ENCODE assay signal across 17 cellular contexts in the genomic region with DNA sequence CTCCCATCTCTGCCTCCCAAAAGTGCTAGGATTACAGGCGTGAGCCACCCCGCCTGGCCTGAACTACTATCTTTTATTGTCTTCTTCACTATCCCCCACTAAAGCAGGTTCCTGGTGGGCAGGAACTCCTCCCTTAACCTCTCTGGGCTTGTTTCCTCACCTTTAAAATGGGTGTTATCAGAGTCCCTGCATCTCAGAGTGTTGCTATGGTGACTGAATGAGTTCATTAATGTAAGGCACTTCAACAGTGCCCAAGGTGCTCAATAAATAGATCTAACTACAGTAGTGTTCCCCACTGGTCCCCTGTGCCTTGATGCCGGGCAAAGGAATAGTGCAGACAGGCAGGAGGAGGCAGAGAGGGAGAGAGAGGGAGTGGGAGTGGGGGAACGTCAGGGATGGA. TPM values are rescaled to one million over a fixed set of nuclear protein-coding genes. Genes with fewer than 3 reads are reported as not detected.
DNase-seq lines count a peak whose midpoint lies in the region; ATAC-seq and TF ChIP-seq lines count a peak whose summit lies in the region.
"Had no signal": no experiment of that assay in that cellular context is flagged by ENCODE, and none has a peak within 500 bp of the region (broad histone marks: within the 10 kb centered on the region; RNA-seq: fewer than 3 reads in every experiment).

No MANE protein-coding gene starts in this region.

- H3K27ac ChIP-seq in DOHH2 (ENCODE audit: low read depth, low read length) (peak overlapping the region; percentile 7), Karpas-422 (ENCODE audit: low read length) (no peak overlapping the region)
- H3K27ac ChIP-seq: foreskin keratinocyte, SJCRH30 had no signal

- DNase-seq in CD14-positive monocyte (ENCODE audit: low spot score) (no peak), memory B cell (ENCODE audit: low spot score in 2 of 2) (no peak), lower leg skin (ENCODE audit: low spot score in 2 of 2) (no peak), Karpas-422 (no peak)
- DNase-seq in activated CD8-positive, alpha-beta T cell treated with anti-CD3 and anti-CD28 coated beads, Interleukin-2, amount 10 ng/mL, durations not matched to agents 7 days and 5 days: no peak
- DNase-seq: DMS 273 treated with DMSO at 0.1 percent for 48 hours; foreskin keratinocyte; IMR-90; left cardiac atrium; mucosa of descending colon; NCI-H2081; OCI-M1; SJCRH30; stimulated activated CD4-positive, alpha-beta T cell treated with anti-CD3 and anti-CD28 coated beads, Interleukin-4, amount 100 ng/mL, for 24 hours; stimulated activated CD8-positive, alpha-beta memory T cell treated with anti-CD3 and anti-CD28 coated beads, Interleukin-4, amount 100 ng/mL, for 48 hours had no signal

- H3K9me3 Mint-ChIP-seq in CD14-positive monocyte: no peaks in the 10 kb centered on the region
- no peaks in the 10 kb centered on the region for H3K9me3 Mint-ChIP-seq in activated CD8-positive, alpha-beta T cell treated with anti-CD3 and anti-CD28 coated beads, Interleukin-2, amount 10 ng/mL, durations not matched to agents 7 days and 5 days (ENCODE audit: insufficient read depth)
- H3K9me3 Mint-ChIP-seq in memory B cell: no peaks in the 10 kb centered on the region

- H3K4me2 ChIP-seq in DOHH2 (ENCODE audit: low read length): peak overlapping the region; percentile 10; the same call in 1 of the 2 replicates
- H3K4me2 ChIP-seq in Karpas-422 (ENCODE audit: low read depth, low read length, poor library complexity, severe bottlenecking): no peak overlapping the region

- peaks cover 0 to 4% (median 0%) of the 10 kb centered on the region in 3 donors for H3K27me3 Mint-ChIP-seq in CD14-positive monocyte (ENCODE audit: low read depth in 3 of 3)
- no peaks in the 10 kb centered on the region for H3K27me3 Mint-ChIP-seq in activated CD8-positive, alpha-beta T cell treated with anti-CD3 and anti-CD28 coated beads, Interleukin-2, amount 10 ng/mL, durations not matched to agents 7 days and 5 days (ENCODE audit: low read depth)
- no peaks in the 10 kb centered on the region for H3K27me3 Mint-ChIP-seq in memory B cell

- peaks cover 33% of the 10 kb centered on the region for H3K79me2 ChIP-seq in DOHH2 (ENCODE audit: control insufficient read depth, low read length)
- peaks cover 25% of the 10 kb centered on the region for H3K79me2 ChIP-seq in Karpas-422 (ENCODE audit: low read length)

- H3K4me1 Mint-ChIP-seq in CD14-positive monocyte (peaks cover 77% of the 10 kb centered on the region), memory B cell (peaks cover 49% of the 10 kb centered on the region)
- H3K4me1 Mint-ChIP-seq in activated CD8-positive, alpha-beta T cell treated with anti-CD3 and anti-CD28 coated beads, Interleukin-2, amount 10 ng/mL, durations not matched to agents 7 days and 5 days (ENCODE audit: low read depth): peaks cover 71% of the 10 kb centered on the region

- peaks cover 47 to 66% of the 10 kb centered on the region in 2 donors for H3K36me3 Mint-ChIP-seq in CD14-positive monocyte
- peaks cover 60% of the 10 kb centered on the region for H3K36me3 Mint-ChIP-seq in activated CD8-positive, alpha-beta T cell treated with anti-CD3 and anti-CD28 coated beads, Interleukin-2, amount 10 ng/mL, durations not matched to agents 7 days and 5 days (ENCODE audit: low read depth)
- H3K36me3 Mint-ChIP-seq in memory B cell: peaks cover 22% of the 10 kb centered on the region

- WGBS in lower leg skin, 2 donors: 74 to 85% methylated on average over 4 of the region's 4 CpGs

- POLR2A ChIA-PET in activated CD8-positive, alpha-beta T cell treated with anti-CD3 and anti-CD28 coated beads, Interleukin-2, amount 10 ng/mL, durations not matched to agents 7 days and 5 days (lab: Charles Lee): no interaction called here

- TF ChIP-seq CTCF in CD14-positive monocyte (IDR thresholded peaks at IDR 0.05) (no peak), DOHH2 (IDR thresholded peaks at IDR 0.05; ENCODE audit: low read depth, low read length, poor library complexity, severe bottlenecking) (no peak), lower leg skin (IDR thresholded peaks at IDR 0.05) (no peak)

- no peak for ATAC-seq in activated CD8-positive, alpha-beta T cell treated with anti-CD3 and anti-CD28 coated beads, Interleukin-2, amount 10 ng/mL, durations not matched to agents 7 days and 5 days
- no peak for ATAC-seq in memory B cell (ENCODE audit: low read depth)
- no peak for ATAC-seq in GM21526 (IDR thresholded peaks at IDR 0.05; ENCODE audit: low FRiP score, unreplicated experiment)
- ATAC-seq: foreskin keratinocyte, left cardiac atrium, mucosa of descending colon had no signal

- H2AFZ ChIP-seq in Karpas-422 (ENCODE audit: low read length): no peak overlapping the region

- no peak overlapping the region for H3K4me3 Mint-ChIP-seq in CD14-positive monocyte
- no peak overlapping the region for H3K4me3 Mint-ChIP-seq in activated CD8-positive, alpha-beta T cell treated with anti-CD3 and anti-CD28 coated beads, Interleukin-2, amount 10 ng/mL, durations not matched to agents 7 days and 5 days
- H3K4me3 Mint-ChIP-seq in memory B cell: peak overlapping the region; percentile 52

- CTCF ChIA-PET in activated CD8-positive, alpha-beta T cell treated with anti-CD3 and anti-CD28 coated beads, Interleukin-2, amount 10 ng/mL, durations not matched to agents 7 days and 5 days (lab: Charles Lee): no interaction called here

- H3K9me3 ChIP-seq in DOHH2 (ENCODE audit: control insufficient read depth, insufficient read depth, low read length): no peaks in the 10 kb centered on the region
- H3K9me3 ChIP-seq in Karpas-422 (ENCODE audit: low read length): no peaks in the 10 kb centered on the region
- H3K9me3 ChIP-seq: mucosa of descending colon, SJCRH30 had no signal

- no peak for TF ChIP-seq POLR2A in lower leg skin (IDR thresholded peaks at IDR 0.05)

- H3K9me2 ChIP-seq in DOHH2 (replicated peaks; ENCODE audit: control insufficient read depth, low read length) (no peaks in the 10 kb centered on the region), Karpas-422 (replicated peaks; ENCODE audit: insufficient read depth, low read length) (no peaks in the 10 kb centered on the region)

- H3K4me3 ChIP-seq in DOHH2 (ENCODE audit: low read length) (no peak overlapping the region), lower leg skin (ENCODE audit: low read depth, poor library complexity, severe bottlenecking) (no peak overlapping the region), Karpas-422 (ENCODE audit: low read length) (no peak overlapping the region)
- H3K4me3 ChIP-seq: mucosa of descending colon, SJCRH30 had no signal

- peaks cover 50% of the 10 kb centered on the region for H3F3A ChIP-seq in DOHH2 (ENCODE audit: control insufficient read depth, insufficient read depth)

- H3K27me3 ChIP-seq in DOHH2 (ENCODE audit: control insufficient read depth, low read length) (no peaks in the 10 kb centered on the region), Karpas-422 (ENCODE audit: low read length) (no peaks in the 10 kb centered on the region)
- H3K27me3 ChIP-seq: foreskin keratinocyte, SJCRH30 had no signal

- H3K27ac Mint-ChIP-seq in CD14-positive monocyte (peak overlapping the region in 6 of 7 donors; percentile 74 to 99 (median 82)), memory B cell (peak overlapping the region; percentile 74)
- peak overlapping the region; percentile 88 for H3K27ac Mint-ChIP-seq in activated CD8-positive, alpha-beta T cell treated with anti-CD3 and anti-CD28 coated beads, Interleukin-2, amount 10 ng/mL, durations not matched to agents 7 days and 5 days

- H3K36me3 ChIP-seq in DOHH2 (ENCODE audit: control insufficient read depth, low read length) (peaks cover 67% of the 10 kb centered on the region), Karpas-422 (ENCODE audit: insufficient read depth, low read length) (peaks cover 17% of the 10 kb centered on the region; the same call in 1 of the 2 replicates)

- H3K4me1 ChIP-seq in DOHH2 (ENCODE audit: control insufficient read depth, low read length) (peaks cover 82% of the 10 kb centered on the region), Karpas-422 (ENCODE audit: low read length) (peaks cover 34% of the 10 kb centered on the region)

- H3K9ac ChIP-seq in Karpas-422 (ENCODE audit: low read length): no peak overlapping the region

- H4K20me1 ChIP-seq in DOHH2 (ENCODE audit: control insufficient read depth, insufficient read depth, low read depth, low read length) (peaks cover 4% of the 10 kb centered on the region; the same call in 1 of the 2 replicates), Karpas-422 (ENCODE audit: insufficient read depth, low read depth, low read length) (no peaks in the 10 kb centered on the region)

- intact Hi-C loops in CD14-positive monocyte (cut with micrococcal nuclease): no loop called here
- intact Hi-C loops in lower leg skin (cut with DNase I; ENCODE audit: low total_unique reads): no loop called here

RNA-seq across cellular contexts. Expression of gene CCDC97, which starts 20.5 kb away (rescaled TPM):
- 10 to 100 TPM in 1 of 2 donors, 1 to 10 TPM in 1; 8.8 to 13.0 TPM for polyA plus RNA-seq in CD14-positive monocyte
- total RNA-seq in activated CD8-positive, alpha-beta T cell treated with anti-CD3 and anti-CD28 coated beads, Interleukin-2, amount 10 ng/mL, durations not matched to agents 7 days and 5 days: 10 to 100 TPM; 33.5 to 36.1 TPM
- 10 to 100 TPM; 11.6 to 19.6 (median 13.7) TPM for total RNA-seq in lower leg skin
- total RNA-seq in Karpas-422 (2014; rRNA removed; shearing (Covaris generic); ENCODE audit: low replicate concordance): 15.5 and 17.3 TPM in 2 replicates

RNA-seq across cellular contexts. Expression of gene TGFB1, which starts 23.2 kb away (rescaled TPM):
- polyA plus RNA-seq in CD14-positive monocyte: 10 to 100 TPM; 30.6 to 42.2 TPM
- total RNA-seq in activated CD8-positive, alpha-beta T cell treated with anti-CD3 and anti-CD28 coated beads, Interleukin-2, amount 10 ng/mL, durations not matched to agents 7 days and 5 days: 100 to 1,000 TPM; 210 to 231 TPM
- total RNA-seq in lower leg skin: 10 to 100 TPM; 11.4 to 26.9 (median 22.2) TPM
- total RNA-seq in Karpas-422 (2014; rRNA removed; shearing (Covaris generic); ENCODE audit: low replicate concordance): 17.5 and 26.0 TPM in 2 replicates

RNA-seq across cellular contexts. Expression of gene B9D2, which starts 33.5 kb away (rescaled TPM):
- polyA plus RNA-seq in CD14-positive monocyte: 10 to 100 TPM; 25.1 to 32.5 TPM
- 10 to 100 TPM; 10.6 to 12.8 TPM for total RNA-seq in activated CD8-positive, alpha-beta T cell treated with anti-CD3 and anti-CD28 coated beads, Interleukin-2, amount 10 ng/mL, durations not matched to agents 7 days and 5 days
- 1 to 10 TPM; 1.7 to 3.7 (median 2.5) TPM for total RNA-seq in lower leg skin
- total RNA-seq in Karpas-422 (2014; rRNA removed; shearing (Covaris generic); ENCODE audit: low replicate concordance): 4.1 and 7.6 TPM in 2 replicates

RNA-seq across cellular contexts. Expression of gene TMEM91, which starts 45.9 kb away (rescaled TPM):
- polyA plus RNA-seq in CD14-positive monocyte: 10 to 100 TPM; 29.1 to 34.9 TPM
- total RNA-seq in activated CD8-positive, alpha-beta T cell treated with anti-CD3 and anti-CD28 coated beads, Interleukin-2, amount 10 ng/mL, durations not matched to agents 7 days and 5 days: 1 to 10 TPM; 5.3 to 6.4 TPM
- total RNA-seq in lower leg skin: 100 to 1,000 TPM in 1 of 4 donors, 10 to 100 TPM in 3; 25.4 to 115 (median 54.9) TPM
- total RNA-seq in Karpas-422 (2014; rRNA removed; shearing (Covaris generic); ENCODE audit: low replicate concordance): 1.3 and 4.9 TPM in 2 replicates
